8 cellular contexts compared by ENCODE assay signal in the genomic region with DNA sequence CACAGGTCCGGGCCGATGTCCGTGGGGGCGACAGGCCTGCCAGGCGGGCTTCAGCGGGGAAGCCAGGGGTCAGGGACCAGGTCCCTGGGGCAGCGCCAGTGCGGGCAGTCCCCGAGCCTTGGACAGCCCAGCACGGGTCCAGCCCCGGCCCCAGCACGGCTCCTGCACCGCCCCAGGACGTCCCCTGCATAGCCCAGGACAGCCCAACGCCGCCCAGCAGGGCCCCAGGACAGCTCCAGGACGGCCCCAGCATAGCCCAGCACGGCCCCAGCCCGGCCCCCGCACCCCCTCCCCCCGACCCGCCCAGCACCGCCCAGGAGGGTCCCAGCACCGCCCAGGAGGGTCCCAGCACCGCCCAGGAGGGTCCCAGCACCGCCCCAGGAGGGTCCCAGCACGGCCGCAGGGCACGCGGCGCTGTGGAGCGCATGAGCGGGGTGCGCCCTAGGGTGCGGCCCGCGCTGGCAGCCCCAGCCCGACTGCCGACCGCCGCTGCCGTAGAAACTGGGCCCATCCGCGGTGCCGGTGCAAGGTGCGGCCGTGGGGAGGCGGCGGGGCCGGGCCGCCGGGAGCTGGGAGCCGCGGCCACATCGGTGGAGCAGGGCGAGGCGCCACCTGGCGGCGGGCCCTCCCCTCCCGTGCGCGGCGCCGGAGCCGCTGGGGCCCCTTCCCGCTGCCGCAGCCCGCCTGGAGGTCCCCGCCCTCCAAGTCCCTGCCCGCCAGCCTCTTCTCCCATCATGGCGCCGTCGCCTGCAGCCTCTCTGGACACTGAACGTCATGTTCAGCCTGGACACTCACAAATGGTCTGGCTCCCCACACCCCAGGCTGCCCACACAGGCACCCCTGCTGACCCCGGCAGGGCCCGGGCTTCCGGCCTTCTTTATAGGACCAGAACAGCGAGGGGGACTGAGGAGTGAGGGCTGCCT.
A peak's percentile ranks its signal among the peaks of the same experiment; 100 is the strongest.
DNase-seq lines count a peak whose midpoint lies in the region; ATAC-seq and TF ChIP-seq lines count a peak whose summit lies in the region.

No MANE protein-coding gene starts in this region.

- H3K9me3 ChIP-seq in ovary, result no peaks in the 10 kb centered on the region

- no peaks in the 10 kb centered on the region for H3K4me1 ChIP-seq in ovary (ENCODE audit: insufficient read depth)

- TF ChIP-seq CTCF in fibroblast of villous mesenchyme (IDR thresholded peaks at IDR 0.05; ENCODE audit: insufficient read depth, low read depth, low read length), result peak; percentile 25
- peak in 1 of 3 donors; percentile 32 for TF ChIP-seq CTCF in ovary (IDR thresholded peaks at IDR 0.05)

- no peak overlapping the region for H3K4me3 ChIP-seq in fibroblast of villous mesenchyme (ENCODE audit: low read depth, low read length)
- no peak overlapping the region for H3K4me3 ChIP-seq in ovary

- TF ChIP-seq EP300 in ovary (IDR thresholded peaks at IDR 0.05), result no peak

- ATAC-seq in GM18868 (IDR thresholded peaks at IDR 0.05; ENCODE audit: unreplicated experiment), result no peak

- no peaks in the 10 kb centered on the region for H3K27me3 ChIP-seq in ovary

- H3K36me3 ChIP-seq in ovary, result no peaks in the 10 kb centered on the region

- DNase-seq in AG08396 (ENCODE audit: low spot score) (peak; percentile 71), HuH-7 (ENCODE audit: low spot score) (peak; percentile 79), activated T-cell treated with anti-CD3 and anti-CD28 coated beads for 1 hour (ENCODE audit: low read depth) (peak; percentile 35), fibroblast of villous mesenchyme (ENCODE audit: low read depth) (peak; percentile 5), ovary (peak in 3 of 5 donors; percentile 11 to 56 (median 24)), NAMALWA (ENCODE audit: low spot score) (no peak), GM19238 (ENCODE audit: insufficient read length, low spot score) (no peak)

- 4 to 8% (median 7%) methylated on average over 35 to 78 of the region's 78 CpGs for WGBS in ovary, 3 donors

- no peak for TF ChIP-seq POLR2A in ovary (IDR thresholded peaks at IDR 0.05)

- intact Hi-C loops in ovary (cut with DNase I), result no loop called here

- H3K27ac ChIP-seq in ovary, result no peak overlapping the region

Comparison
In these comparisons a context has a peak if more than half of its experiments do, and no peak if none do; other contexts are left out.
1. DNase-seq: peak in AG08396 (single experiment), HuH-7 (single experiment), activated T-cell treated with anti-CD3 and anti-CD28 coated beads for 1 hour (single experiment), fibroblast of villous mesenchyme (single experiment) and ovary (3 of 5); none in NAMALWA (single experiment) and GM19238 (single experiment).